In the genomic region with DNA sequence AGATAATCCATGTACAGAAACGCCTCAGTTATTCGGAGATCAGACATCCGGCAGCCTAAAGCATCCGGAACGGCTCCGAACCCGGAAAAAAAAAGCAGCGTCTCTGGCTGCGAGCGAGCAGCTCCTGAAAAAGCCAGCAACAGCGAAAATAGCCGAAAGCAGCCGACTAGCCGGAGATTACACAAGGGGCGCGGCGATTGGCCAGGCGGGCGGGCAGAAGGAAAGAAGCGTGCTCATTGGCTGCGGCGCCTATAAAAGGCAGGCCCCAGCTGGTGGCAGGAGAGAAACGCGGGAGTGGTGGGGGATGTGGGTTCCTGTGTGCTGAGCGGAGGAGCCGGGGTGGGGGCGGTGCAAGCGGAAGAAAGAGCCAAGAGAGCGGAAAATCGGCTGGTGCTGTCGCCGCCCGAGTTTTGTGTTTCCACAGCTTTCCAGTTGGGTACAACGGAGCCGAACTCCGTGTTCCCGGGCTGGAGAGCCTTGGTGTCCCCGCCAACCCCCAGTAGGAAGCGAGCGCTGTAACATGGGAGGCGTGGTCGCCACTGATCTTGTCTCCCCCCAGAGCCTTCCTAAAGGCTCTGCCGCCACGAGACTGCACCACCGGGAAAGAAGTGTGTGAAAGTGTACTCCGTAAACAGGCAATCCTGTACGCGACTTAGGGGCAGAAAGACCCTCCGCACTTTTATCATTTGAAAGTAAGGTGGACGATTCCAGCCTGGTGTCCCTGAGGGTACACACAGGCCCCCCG, we compare ENCODE assay signal across 8 cellular contexts. TPM values are rescaled to one million over a fixed set of nuclear protein-coding genes. Genes with fewer than 3 reads are reported as not detected.
A peak's percentile ranks its signal among the peaks of the same experiment; 100 is the strongest.
DNase-seq lines count a peak whose midpoint lies in the region; ATAC-seq and TF ChIP-seq lines count a peak whose summit lies in the region.

A gene (minus strand): TSS at position 141 of the 745 bp plus-strand sequence.

- H3K27ac ChIP-seq in muscle layer of colon (ENCODE audit: low read depth, low read length) = peak within 1 kb of the TSS; percentile 92

- H3K4me3 ChIP-seq in muscle layer of colon (ENCODE audit: low read depth in 1 of 2, low read length in 2 of 2) = peak within 1 kb of the TSS; percentile 83 to 97

- H3K9ac ChIP-seq in muscle layer of colon (ENCODE audit: low read length) = peak within 1 kb of the TSS; percentile 75

- peaks cover 11% of the 10 kb centered on the region for H3K27me3 Mint-ChIP-seq in activated T-cell treated with anti-CD3 and anti-CD28 coated beads, Interleukin-2, amount 50 U/mL, for 4 hours (ENCODE audit: low read depth)

- no peaks in the 10 kb centered on the region for H3K36me3 Mint-ChIP-seq in activated T-cell treated with anti-CD3 and anti-CD28 coated beads, Interleukin-2, amount 50 U/mL, for 4 hours (ENCODE audit: insufficient read depth)

- peak within 1 kb of the TSS; percentile 92 for H3K4me3 Mint-ChIP-seq in activated T-cell treated with anti-CD3 and anti-CD28 coated beads, Interleukin-2, amount 50 U/mL, for 4 hours

- in situ Hi-C loops in KBM-7 (cut with MboI; ENCODE audit: low pct_unique_long_range_greater_than_20kb, low sequenced_read_pairs) = no loop called here

- H3K9me3 Mint-ChIP-seq in activated T-cell treated with anti-CD3 and anti-CD28 coated beads, Interleukin-2, amount 50 U/mL, for 4 hours = no peaks in the 10 kb centered on the region

- no peaks in the 10 kb centered on the region for H3K9me3 ChIP-seq in muscle layer of colon (ENCODE audit: low read length)

- DNase-seq in DMS153 treated with DMSO at 0.1 percent for 48 hours (lab: John Stamatoyannopoulos, UW; ENCODE audit: unreplicated experiment) = peak; percentile 82
- DNase-seq in KBM-7 = peak; percentile 98
- peak; percentile 97 for DNase-seq in activated T-cell treated with anti-CD3 and anti-CD28 coated beads, Interleukin-2, amount 50 U/mL, for 4 hours
- peak; percentile 91 for DNase-seq in stimulated activated CD8-positive, alpha-beta memory T cell treated with anti-CD3 and anti-CD28 coated beads, Interleukin-7, amount 100 ng/mL, for 24 hours (ENCODE audit: low read depth)

- H3K27me3 ChIP-seq in muscle layer of colon (ENCODE audit: control insufficient read depth in 1 of 2, insufficient read depth in 2 of 2, low read length in 2 of 2) = no peaks in the 10 kb centered on the region

- H3K36me3 ChIP-seq in muscle layer of colon (ENCODE audit: insufficient read depth, low read length) = no peaks in the 10 kb centered on the region

- peaks cover 7% of the 10 kb centered on the region for H3K4me1 ChIP-seq in muscle layer of colon (ENCODE audit: insufficient read depth, low read length)

- H3K4me1 Mint-ChIP-seq in activated T-cell treated with anti-CD3 and anti-CD28 coated beads, Interleukin-2, amount 50 U/mL, for 4 hours (ENCODE audit: low read depth) = peaks cover 22% of the 10 kb centered on the region

- ATAC-seq in GM21717 (IDR thresholded peaks at IDR 0.05; ENCODE audit: unreplicated experiment) = peak; percentile 97
- ATAC-seq in activated T-cell treated with anti-CD3 and anti-CD28 coated beads, Interleukin-2, amount 50 U/mL, for 4 hours = peak; percentile 94 to 97
- ATAC-seq in esophagus mucosa = peak; percentile 97

TF ChIP-seq in PFSK-1, 5 proteins besides CTCF, POLR2A, EP300 and RAD21:
- TF ChIP-seq FOXP2 (optimal IDR thresholded peaks at IDR 0.05; ENCODE audit: borderline replicate concordance, extremely low read depth, extremely low read length, insufficient read depth) = no peak
- peak; percentile 88; the same call in 1 of the 2 replicates for TF ChIP-seq TAF1 (IDR thresholded peaks at IDR 0.05; ENCODE audit: borderline replicate concordance, insufficient read depth, low read length)
- TF ChIP-seq POLR2AphosphoS5 (IDR thresholded peaks at IDR 0.05; ENCODE audit: low read depth, low read length) = peak; percentile 94
- no peak for TF ChIP-seq SIN3A (IDR thresholded peaks at IDR 0.05; ENCODE audit: borderline replicate concordance, insufficient read depth, low read length)
- TF ChIP-seq, protein P1, sequence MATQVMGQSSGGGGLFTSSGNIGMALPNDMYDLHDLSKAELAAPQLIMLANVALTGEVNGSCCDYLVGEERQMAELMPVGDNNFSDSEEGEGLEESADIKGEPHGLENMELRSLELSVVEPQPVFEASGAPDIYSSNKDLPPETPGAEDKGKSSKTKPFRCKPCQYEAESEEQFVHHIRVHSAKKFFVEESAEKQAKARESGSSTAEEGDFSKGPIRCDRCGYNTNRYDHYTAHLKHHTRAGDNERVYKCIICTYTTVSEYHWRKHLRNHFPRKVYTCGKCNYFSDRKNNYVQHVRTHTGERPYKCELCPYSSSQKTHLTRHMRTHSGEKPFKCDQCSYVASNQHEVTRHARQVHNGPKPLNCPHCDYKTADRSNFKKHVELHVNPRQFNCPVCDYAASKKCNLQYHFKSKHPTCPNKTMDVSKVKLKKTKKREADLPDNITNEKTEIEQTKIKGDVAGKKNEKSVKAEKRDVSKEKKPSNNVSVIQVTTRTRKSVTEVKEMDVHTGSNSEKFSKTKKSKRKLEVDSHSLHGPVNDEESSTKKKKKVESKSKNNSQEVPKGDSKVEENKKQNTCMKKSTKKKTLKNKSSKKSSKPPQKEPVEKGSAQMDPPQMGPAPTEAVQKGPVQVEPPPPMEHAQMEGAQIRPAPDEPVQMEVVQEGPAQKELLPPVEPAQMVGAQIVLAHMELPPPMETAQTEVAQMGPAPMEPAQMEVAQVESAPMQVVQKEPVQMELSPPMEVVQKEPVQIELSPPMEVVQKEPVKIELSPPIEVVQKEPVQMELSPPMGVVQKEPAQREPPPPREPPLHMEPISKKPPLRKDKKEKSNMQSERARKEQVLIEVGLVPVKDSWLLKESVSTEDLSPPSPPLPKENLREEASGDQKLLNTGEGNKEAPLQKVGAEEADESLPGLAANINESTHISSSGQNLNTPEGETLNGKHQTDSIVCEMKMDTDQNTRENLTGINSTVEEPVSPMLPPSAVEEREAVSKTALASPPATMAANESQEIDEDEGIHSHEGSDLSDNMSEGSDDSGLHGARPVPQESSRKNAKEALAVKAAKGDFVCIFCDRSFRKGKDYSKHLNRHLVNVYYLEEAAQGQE (IDR thresholded peaks at IDR 0.05; ENCODE audit: insufficient read depth in 1 of 2, low read depth in 2 of 2, low read length in 2 of 2) = no peak
TF ChIP-seq in PFSK-1: peak in this region for 2.

RNA-seq across cellular contexts. Expression of the gene that starts here (rescaled TPM):
- polyA plus RNA-seq in PFSK-1 (2012; ENCODE audit: insufficient read length, low read depth) = 0.51 TPM
- total RNA-seq in activated T-cell treated with anti-CD3 and anti-CD28 coated beads, Interleukin-2, amount 50 U/mL, for 4 hours = 1 to 10 TPM; 5.4 to 6.3 (median 6.1) TPM
- total RNA-seq in esophagus mucosa = 10.1 TPM

Comparison
In these comparisons a context has a peak if more than half of its experiments do, and no peak if none do; other contexts are left out.
1. Peak in every context shown above with its lines: DNase-seq, ATAC-seq, H3K4me3 ChIP-seq and H3K27ac ChIP-seq.